ENCODE assay signal across 1 cellular context in the genomic region with DNA sequence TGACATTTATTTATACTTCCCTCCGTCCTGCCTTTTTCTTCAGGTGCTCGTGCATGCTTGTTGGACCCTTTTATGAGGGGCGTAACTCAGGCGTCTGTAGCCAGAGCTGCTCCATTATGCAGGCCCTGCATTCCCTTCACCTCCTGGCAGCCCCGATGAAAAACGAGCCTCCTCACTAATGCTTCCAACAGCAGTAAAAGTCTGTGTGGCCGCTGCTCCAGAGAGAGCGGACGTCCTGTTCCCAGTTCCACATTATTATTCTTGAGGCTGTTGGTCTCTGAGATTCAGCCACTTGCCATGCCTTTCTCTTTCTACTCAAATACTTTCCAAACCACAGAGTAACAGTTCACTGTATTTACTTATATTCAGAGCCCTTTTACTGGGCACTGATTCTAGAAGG.
TF ChIP-seq lines count a peak whose summit lies in the region.

No MANE protein-coding gene starts in this region.

TF ChIP-seq in HepG2, 621 proteins besides CTCF, POLR2A, EP300 and RAD21 (continued from another document):
- no peak for TF ChIP-seq RCOR2 (CRISPR knock-in tag; IDR thresholded peaks at IDR 0.05)
